ENCODE assay signal across 9 cellular contexts in the genomic region with DNA sequence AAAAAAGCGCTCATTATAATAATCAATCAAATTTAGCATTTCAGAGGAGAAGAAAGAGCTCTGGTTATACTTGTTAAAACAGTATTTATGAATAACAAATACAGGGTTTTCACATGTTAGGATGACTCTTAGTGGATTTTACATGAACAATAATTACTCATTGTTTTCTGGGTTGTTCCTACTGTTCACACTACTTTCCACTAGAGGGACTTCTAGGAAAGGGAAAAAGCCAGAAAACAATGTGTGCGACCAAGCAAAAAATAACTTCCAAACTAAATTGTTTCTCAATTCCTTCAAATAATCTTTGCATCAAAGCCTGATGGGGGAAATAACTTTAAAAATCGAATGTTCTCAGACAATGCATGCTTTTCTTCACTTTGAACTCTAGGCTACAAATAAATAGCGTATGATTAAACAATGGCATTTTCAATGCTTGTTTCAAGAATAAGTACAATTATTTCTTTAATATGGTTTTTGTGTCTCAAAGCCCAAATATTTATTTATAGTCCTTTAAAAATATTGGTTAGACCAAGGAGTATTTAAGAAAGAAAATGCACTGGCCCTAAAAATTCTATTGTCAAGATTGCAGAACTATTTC.
A peak's percentile ranks its signal among the peaks of the same experiment; 100 is the strongest.
DNase-seq lines count a peak whose midpoint lies in the region; ATAC-seq and TF ChIP-seq lines count a peak whose summit lies in the region.
"Had no signal": no experiment of that assay in that cellular context is flagged by ENCODE, and none has a peak within 500 bp of the region (broad histone marks: within the 10 kb centered on the region; RNA-seq: fewer than 3 reads in every experiment).

No MANE protein-coding gene starts in this region.

- H3K4me1 ChIP-seq in endodermal cell (ENCODE audit: control insufficient read depth, insufficient read depth, low read length): no peaks in the 10 kb centered on the region
- no peaks in the 10 kb centered on the region for H3K4me1 ChIP-seq in ovary (ENCODE audit: insufficient read depth)

- H3K9me3 ChIP-seq in endodermal cell (ENCODE audit: control insufficient read depth, low read length): no peaks in the 10 kb centered on the region
- H3K9me3 ChIP-seq in ovary: no peaks in the 10 kb centered on the region

- POLR2A ChIA-PET in T-cell (lab: Charles Lee): no interaction called here

- TF ChIP-seq CTCF in endodermal cell (conservative IDR thresholded peaks at IDR 0.05): peak; percentile 90
- peak in 2 of 3 donors; percentile 30 to 44 for TF ChIP-seq CTCF in ovary (IDR thresholded peaks at IDR 0.05)

- no peaks in the 10 kb centered on the region for H3K36me3 Mint-ChIP-seq in endodermal cell (ENCODE audit: low read depth)
- no peaks in the 10 kb centered on the region for H3K36me3 Mint-ChIP-seq in T-cell

- ATAC-seq in GM18909 (IDR thresholded peaks at IDR 0.05; ENCODE audit: poor library complexity, unreplicated experiment) (peak; percentile 55), T-cell (replicated peaks in 1 of 4) (no peak), GM21737 (IDR thresholded peaks at IDR 0.05; ENCODE audit: unreplicated experiment) (no peak)

- no peak for TF ChIP-seq POLR2A in ovary (IDR thresholded peaks at IDR 0.05)

- WGBS in endodermal cell (ENCODE audit: insufficient coverage in 1 of 2, insufficient read length in 1 of 2), 2 experiments: 0 to 40% methylated on average over 1 to 3 of the region's 4 CpGs
- WGBS in ovary, 3 donors: 33 to 37% (median 35%) methylated on average over 4 of the region's 4 CpGs

- H3K4me1 Mint-ChIP-seq in endodermal cell: peaks cover 5% of the 10 kb centered on the region
- peaks cover 0 to 2% (median 0%) of the 10 kb centered on the region in 3 donors for H3K4me1 Mint-ChIP-seq in T-cell

- peaks cover 29% of the 10 kb centered on the region for H3K27me3 ChIP-seq in endodermal cell (ENCODE audit: control insufficient read depth, insufficient read depth, low read length, poor library complexity, severe bottlenecking)
- H3K27me3 ChIP-seq in ovary: no peaks in the 10 kb centered on the region

- H3K4me3 ChIP-seq in endodermal cell (ENCODE audit: low read length) (no peak overlapping the region), ovary (no peak overlapping the region)

- H3K36me3 ChIP-seq in endodermal cell (ENCODE audit: control insufficient read depth, insufficient read depth, low read length) (no peaks in the 10 kb centered on the region), ovary (no peaks in the 10 kb centered on the region)

- CTCF ChIA-PET in T-cell (lab: Charles Lee): interaction anchor here in 1 of 2 donors (0.6 to 1.0 kb wide), 2 partner anchors 13 to 55 kb away, joined by 3 read pairs; no protein-coding TSS in a partner anchor

- intact Hi-C loops in ovary (cut with DNase I): loop anchor here (5.0 to 10.0 kb wide), 2 partner anchors 570 to 572 kb away; no protein-coding TSS in a partner anchor

- no peak overlapping the region for H3K4me3 Mint-ChIP-seq in endodermal cell
- H3K4me3 Mint-ChIP-seq in T-cell: no peak overlapping the region
- H3K4me3 Mint-ChIP-seq: dendritic cell treated with granulocyte-macrophage colony-stimulating factor and Interleukin-4, amounts not matched to agents 40 ng/mL and 50 ng/mL, for 4 days had no signal

- TF ChIP-seq EP300 in ovary (IDR thresholded peaks at IDR 0.05): no peak

- peak; percentile 17 for DNase-seq in AG08396 (ENCODE audit: low spot score)
- peak; percentile 62 for DNase-seq in NOMO-1 treated with DMSO at 0.1 percent for 48 hours (lab: John Stamatoyannopoulos, UW; ENCODE audit: unreplicated experiment)
- no peak for DNase-seq in endodermal cell
- no peak for DNase-seq in ovary
- DNase-seq in T-cell: no peak
- no peak for DNase-seq in activated CD4-positive, alpha-beta T cell treated with anti-CD3 and anti-CD28 coated beads, Interleukin-2, amount 50 U/mL, for 4 hours

- H3K27ac ChIP-seq in endodermal cell (ENCODE audit: low read depth, low read length) (no peak overlapping the region), ovary (no peak overlapping the region)

- H3K27ac Mint-ChIP-seq in endodermal cell: no peak overlapping the region
- H3K27ac Mint-ChIP-seq in T-cell: no peak overlapping the region
- H3K27ac Mint-ChIP-seq: dendritic cell treated with granulocyte-macrophage colony-stimulating factor and Interleukin-4, amounts not matched to agents 40 ng/mL and 50 ng/mL, for 4 days had no signal

- H3K9ac ChIP-seq in endodermal cell (ENCODE audit: extremely low read depth, low read length, poor library complexity, severe bottlenecking): no peak overlapping the region

- H3K9me3 Mint-ChIP-seq in endodermal cell (no peaks in the 10 kb centered on the region), T-cell (no peaks in the 10 kb centered on the region)
- H3K9me3 Mint-ChIP-seq: dendritic cell treated with granulocyte-macrophage colony-stimulating factor and Interleukin-4, amounts not matched to agents 40 ng/mL and 50 ng/mL, for 4 days had no signal

- peaks cover 12% of the 10 kb centered on the region for H3K27me3 Mint-ChIP-seq in endodermal cell (ENCODE audit: insufficient read depth)
- H3K27me3 Mint-ChIP-seq in T-cell: peaks cover 0 to 4% of the 10 kb centered on the region in 2 donors

Comparison
In these comparisons a context has a peak if more than half of its experiments do, and no peak if none do; other contexts are left out.
1. DNase-seq: peak in AG08396 (single experiment) and NOMO-1 treated with DMSO at 0.1 percent for 48 hours (single experiment); none in endodermal cell (single experiment), ovary (0 of 5), T-cell (0 of 34) and activated CD4-positive, alpha-beta T cell treated with anti-CD3 and anti-CD28 coated beads, Interleukin-2, amount 50 U/mL, for 4 hours (0 of 2).